In the genomic region with DNA sequence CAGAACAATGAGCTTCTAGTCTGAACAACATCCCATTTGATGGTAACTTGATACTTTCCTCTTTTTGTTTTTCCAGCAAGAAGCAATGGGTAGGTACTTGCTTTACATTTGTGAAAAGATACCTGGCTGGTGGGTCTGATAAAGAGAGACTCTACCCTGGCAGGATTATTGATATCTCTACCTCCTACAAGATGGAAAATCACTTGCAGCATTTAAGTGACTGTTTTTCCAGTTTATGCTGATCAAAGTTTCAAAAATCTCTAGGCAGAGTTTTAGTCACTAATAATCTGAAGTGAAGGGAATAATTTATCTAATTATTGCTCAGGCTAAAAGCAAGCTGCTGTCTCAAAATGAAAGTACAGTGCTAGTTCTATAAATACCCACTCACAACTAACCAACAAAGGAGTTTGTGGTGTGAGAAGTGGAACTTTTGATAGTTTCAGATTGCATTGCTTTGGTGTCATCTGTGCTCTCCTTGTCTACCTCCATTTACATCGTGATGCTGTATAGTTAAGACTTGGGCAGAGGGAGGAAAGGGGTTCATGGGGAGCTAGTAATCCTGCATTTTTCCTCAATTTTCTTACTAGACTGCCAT, we compare ENCODE assay signal across 8 cellular contexts.
A peak's percentile ranks its signal among the peaks of the same experiment; 100 is the strongest.
DNase-seq lines count a peak whose midpoint lies in the region; ATAC-seq, FAIRE-seq and TF ChIP-seq lines count a peak whose summit lies in the region.

No MANE protein-coding gene starts in this region.

- no peaks in the 10 kb centered on the region for H3K27me3 ChIP-seq in layer of hippocampus (ENCODE audit: control insufficient read depth, insufficient read depth, low read length)
- no peaks in the 10 kb centered on the region for H3K27me3 ChIP-seq in H7 (ENCODE audit: control insufficient read depth, insufficient read depth, low read length)

- ATAC-seq in GM19467 (IDR thresholded peaks at IDR 0.05; ENCODE audit: unreplicated experiment) (peak; percentile 93), HG03442 (IDR thresholded peaks at IDR 0.05; ENCODE audit: unreplicated experiment) (peak; percentile 86)

- no peak overlapping the region for H3K4me3 ChIP-seq in H7 (ENCODE audit: insufficient read depth, low read depth, low read length)

- DNase-seq in GM12892 (ENCODE audit: insufficient read length) (no peak), DMS53 (lab: John Stamatoyannopoulos, UW) (no peak), H7 (no peak), activated gamma-delta T cell (lab: John Stamatoyannopoulos, UW) (no peak)
- DNase-seq in stimulated activated CD4-positive, alpha-beta T cell treated with anti-CD3 and anti-CD28 coated beads, Interleukin-4, amount 100 ng/mL, for 1 hour: no peak

- H3K27ac ChIP-seq in layer of hippocampus (ENCODE audit: low read depth, low read length): peak overlapping the region; percentile 89

- no peak for TF ChIP-seq POLR2A in GM12892 (IDR thresholded peaks at IDR 0.05; ENCODE audit: low read depth, low read length)

- FAIRE-seq in GM12892 (lab: Jason Lieb, UNC): peak; percentile 87

- no peaks in the 10 kb centered on the region for H3K36me3 ChIP-seq in H7 (replicated peaks; ENCODE audit: control insufficient read depth, insufficient read depth, low read length)
